Comparison of ENCODE assay signal across 2 cellular contexts in the genomic region with DNA sequence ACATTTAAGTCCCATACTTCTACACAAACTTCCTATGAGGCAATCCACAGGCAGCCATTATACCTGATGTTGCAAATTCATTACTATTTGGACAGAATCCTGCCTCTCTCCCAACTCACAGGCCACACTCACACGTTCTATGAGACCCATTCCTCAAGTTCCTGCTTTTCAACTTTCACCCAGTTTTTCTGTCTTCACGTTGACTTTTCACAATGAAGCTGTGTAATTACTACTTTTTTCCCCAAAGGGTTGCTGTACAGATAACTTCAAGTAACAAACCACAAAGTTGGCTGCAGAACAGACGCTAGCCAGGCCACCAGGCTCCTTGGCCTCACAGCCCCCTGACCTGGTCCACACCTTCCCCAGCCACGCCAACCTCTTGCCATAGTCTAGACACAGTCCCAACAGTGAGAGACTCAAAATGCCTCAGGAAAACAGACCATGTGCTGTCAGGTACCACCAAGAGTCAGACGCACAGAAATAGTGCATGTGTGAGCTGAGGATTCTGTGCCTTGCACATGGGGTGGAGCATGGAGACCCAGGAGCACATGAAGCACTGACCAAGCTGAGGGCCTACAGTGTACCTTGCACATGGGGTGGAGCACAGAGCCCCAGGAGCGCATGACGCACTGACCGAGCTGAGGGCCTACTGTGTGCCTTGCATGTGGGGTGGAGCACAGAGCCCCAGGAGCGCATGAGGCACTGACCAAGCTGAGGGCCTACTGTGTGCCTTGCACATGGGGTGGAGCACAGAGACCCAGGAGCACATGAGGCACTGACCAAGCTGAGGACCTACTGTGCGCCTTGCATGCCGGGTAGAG.
TF ChIP-seq lines count a peak whose summit lies in the region.

No MANE protein-coding gene starts in this region.

TF ChIP-seq in GM12891, 5 proteins besides CTCF, POLR2A, EP300 and RAD21:
- TF ChIP-seq PAX5 (IDR thresholded peaks at IDR 0.05; ENCODE audit: insufficient read depth, low read length, severe bottlenecking) (no peak), SPI1 (IDR thresholded peaks at IDR 0.05; ENCODE audit: low read depth, low read length) (no peak), TAF1 (IDR thresholded peaks at IDR 0.05; ENCODE audit: low read depth, low read length) (no peak), POU2F2 (IDR thresholded peaks at IDR 0.05; ENCODE audit: low read depth, low read length) (no peak), POLR2AphosphoS5 (IDR thresholded peaks at IDR 0.05; ENCODE audit: low read depth, low read length) (no peak)

TF ChIP-seq in H1, 55 proteins besides CTCF, POLR2A, EP300 and RAD21 (continued from another document):
- no peak for TF ChIP-seq KDM5A (IDR thresholded peaks at IDR 0.05; ENCODE audit: low read length)
- TF ChIP-seq, protein P1, sequence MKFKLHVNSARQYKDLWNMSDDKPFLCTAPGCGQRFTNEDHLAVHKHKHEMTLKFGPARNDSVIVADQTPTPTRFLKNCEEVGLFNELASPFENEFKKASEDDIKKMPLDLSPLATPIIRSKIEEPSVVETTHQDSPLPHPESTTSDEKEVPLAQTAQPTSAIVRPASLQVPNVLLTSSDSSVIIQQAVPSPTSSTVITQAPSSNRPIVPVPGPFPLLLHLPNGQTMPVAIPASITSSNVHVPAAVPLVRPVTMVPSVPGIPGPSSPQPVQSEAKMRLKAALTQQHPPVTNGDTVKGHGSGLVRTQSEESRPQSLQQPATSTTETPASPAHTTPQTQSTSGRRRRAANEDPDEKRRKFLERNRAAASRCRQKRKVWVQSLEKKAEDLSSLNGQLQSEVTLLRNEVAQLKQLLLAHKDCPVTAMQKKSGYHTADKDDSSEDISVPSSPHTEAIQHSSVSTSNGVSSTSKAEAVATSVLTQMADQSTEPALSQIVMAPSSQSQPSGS (IDR thresholded peaks at IDR 0.05; ENCODE audit: low read length) = no peak
- no peak for TF ChIP-seq CHD2 (IDR thresholded peaks at IDR 0.05; ENCODE audit: low read length)
- no peak for TF ChIP-seq TAF1 (IDR thresholded peaks at IDR 0.05; ENCODE audit: low read depth, low read length)
